ENCODE assay signal across 1 cellular context in the genomic region with DNA sequence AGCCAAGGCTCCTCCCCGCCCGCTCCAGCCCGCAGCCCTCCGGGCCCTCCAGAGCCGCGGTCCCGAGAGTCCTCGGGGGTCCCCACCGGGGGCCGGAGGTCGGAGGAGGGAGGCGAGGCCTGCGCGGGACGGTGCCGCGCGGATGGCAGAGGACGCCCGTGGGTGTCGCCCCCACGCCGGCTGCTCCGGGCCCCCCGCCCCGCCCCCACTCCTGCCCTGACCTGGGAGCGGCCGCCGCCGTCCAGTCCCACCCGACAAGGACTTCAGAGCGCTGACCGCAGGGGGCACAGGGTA.
TF ChIP-seq lines count a peak whose summit lies in the region.

No MANE protein-coding gene starts in this region.

TF ChIP-seq in GM12878, 131 proteins besides CTCF, POLR2A, EP300 and RAD21 (continued from another document):
- TF ChIP-seq, protein P1, sequence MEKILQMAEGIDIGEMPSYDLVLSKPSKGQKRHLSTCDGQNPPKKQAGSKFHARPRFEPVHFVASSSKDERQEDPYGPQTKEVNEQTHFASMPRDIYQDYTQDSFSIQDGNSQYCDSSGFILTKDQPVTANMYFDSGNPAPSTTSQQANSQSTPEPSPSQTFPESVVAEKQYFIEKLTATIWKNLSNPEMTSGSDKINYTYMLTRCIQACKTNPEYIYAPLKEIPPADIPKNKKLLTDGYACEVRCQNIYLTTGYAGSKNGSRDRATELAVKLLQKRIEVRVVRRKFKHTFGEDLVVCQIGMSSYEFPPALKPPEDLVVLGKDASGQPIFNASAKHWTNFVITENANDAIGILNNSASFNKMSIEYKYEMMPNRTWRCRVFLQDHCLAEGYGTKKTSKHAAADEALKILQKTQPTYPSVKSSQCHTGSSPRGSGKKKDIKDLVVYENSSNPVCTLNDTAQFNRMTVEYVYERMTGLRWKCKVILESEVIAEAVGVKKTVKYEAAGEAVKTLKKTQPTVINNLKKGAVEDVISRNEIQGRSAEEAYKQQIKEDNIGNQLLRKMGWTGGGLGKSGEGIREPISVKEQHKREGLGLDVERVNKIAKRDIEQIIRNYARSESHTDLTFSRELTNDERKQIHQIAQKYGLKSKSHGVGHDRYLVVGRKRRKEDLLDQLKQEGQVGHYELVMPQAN (conservative IDR thresholded peaks at IDR 0.05) = no peak
- no peak for TF ChIP-seq JUNB (IDR thresholded peaks at IDR 0.05)
- TF ChIP-seq MEF2A (IDR thresholded peaks at IDR 0.05; ENCODE audit: insufficient read depth, low read depth, low read length) = no peak
- TF ChIP-seq RB1 (IDR thresholded peaks at IDR 0.05; ENCODE audit: borderline replicate concordance) = no peak
- TF ChIP-seq TAF1 (IDR thresholded peaks at IDR 0.05; ENCODE audit: borderline replicate concordance, low read depth, low read length) = no peak
- TF ChIP-seq, protein P2, sequence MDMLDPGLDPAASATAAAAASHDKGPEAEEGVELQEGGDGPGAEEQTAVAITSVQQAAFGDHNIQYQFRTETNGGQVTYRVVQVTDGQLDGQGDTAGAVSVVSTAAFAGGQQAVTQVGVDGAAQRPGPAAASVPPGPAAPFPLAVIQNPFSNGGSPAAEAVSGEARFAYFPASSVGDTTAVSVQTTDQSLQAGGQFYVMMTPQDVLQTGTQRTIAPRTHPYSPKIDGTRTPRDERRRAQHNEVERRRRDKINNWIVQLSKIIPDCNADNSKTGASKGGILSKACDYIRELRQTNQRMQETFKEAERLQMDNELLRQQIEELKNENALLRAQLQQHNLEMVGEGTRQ (IDR thresholded peaks at IDR 0.05; ENCODE audit: borderline replicate concordance, low read depth, low read length) = no peak
- no peak for TF ChIP-seq NFIC (IDR thresholded peaks at IDR 0.05; ENCODE audit: low read depth, low read length)
- no peak for TF ChIP-seq ZBED1 (IDR thresholded peaks at IDR 0.05; ENCODE audit: borderline replicate concordance)
- TF ChIP-seq BCL11A (IDR thresholded peaks at IDR 0.05; ENCODE audit: low read depth, low read length) = no peak
- no peak for TF ChIP-seq IRF4 (IDR thresholded peaks at IDR 0.05; ENCODE audit: low read depth, low read length)
